In the genomic region with DNA sequence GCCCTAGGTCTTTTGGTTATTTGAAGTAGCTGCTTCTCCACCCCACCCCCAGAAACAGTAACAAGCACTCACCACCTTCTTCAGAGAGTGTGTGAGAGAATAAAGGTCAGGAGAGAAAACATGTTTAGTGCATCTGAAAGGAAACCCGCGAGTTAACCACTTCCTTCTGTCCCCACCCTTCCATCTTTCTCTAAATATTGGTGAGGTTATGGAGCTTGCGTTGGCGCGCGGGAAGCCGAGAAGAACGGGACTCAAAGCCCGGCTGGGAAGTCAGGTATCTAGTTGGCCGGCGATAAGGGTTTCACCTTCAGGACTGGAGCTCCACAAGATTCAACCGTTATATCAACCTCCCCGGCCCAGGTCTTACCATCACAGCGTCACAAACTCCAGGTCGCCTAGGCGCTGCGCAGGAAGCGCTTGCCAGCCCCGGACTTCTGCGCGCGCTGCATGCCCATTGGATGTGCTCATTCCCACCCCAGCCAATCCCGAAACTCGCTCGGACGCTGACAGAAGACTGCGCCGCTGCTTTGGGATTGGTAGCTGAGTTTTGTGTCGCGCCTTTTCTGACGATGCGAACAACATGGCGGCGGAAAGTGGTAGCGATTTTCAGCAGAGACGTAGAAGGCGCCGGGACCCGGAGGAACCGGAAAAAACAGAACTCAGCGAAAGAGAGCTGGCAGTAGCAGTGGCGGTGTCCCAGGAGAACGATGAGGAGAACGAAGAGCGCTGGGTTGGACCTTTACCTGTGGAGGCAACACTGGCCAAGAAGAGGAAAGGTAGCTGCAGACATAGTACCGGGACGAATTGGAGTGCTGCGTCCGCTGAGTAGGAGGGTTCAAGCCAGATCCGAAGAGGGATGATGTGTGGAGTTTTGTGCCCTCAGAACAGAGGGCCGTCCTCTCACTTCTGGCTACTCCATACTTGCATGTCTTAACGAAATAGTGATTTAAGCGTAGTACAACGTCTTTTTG, we compare ENCODE assay signal across 1 cellular context.
TF ChIP-seq lines count a peak whose summit lies in the region.

A gene with protein sequence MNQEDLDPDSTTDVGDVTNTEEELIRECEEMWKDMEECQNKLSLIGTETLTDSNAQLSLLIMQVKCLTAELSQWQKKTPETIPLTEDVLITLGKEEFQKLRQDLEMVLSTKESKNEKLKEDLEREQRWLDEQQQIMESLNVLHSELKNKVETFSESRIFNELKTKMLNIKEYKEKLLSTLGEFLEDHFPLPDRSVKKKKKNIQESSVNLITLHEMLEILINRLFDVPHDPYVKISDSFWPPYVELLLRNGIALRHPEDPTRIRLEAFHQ (minus strand): TSS at position 438 of the 971 bp plus-strand sequence. CDS start 8,261 bp downstream, outside the sequence.
A gene (plus strand): TSS at position 566 of the 971 bp plus-strand sequence. CDS start 15 bp downstream, at position 581.

TF ChIP-seq in HEK293, 187 proteins besides CTCF, POLR2A, EP300 and RAD21 (continued from another document):
- TF ChIP-seq, protein P1, sequence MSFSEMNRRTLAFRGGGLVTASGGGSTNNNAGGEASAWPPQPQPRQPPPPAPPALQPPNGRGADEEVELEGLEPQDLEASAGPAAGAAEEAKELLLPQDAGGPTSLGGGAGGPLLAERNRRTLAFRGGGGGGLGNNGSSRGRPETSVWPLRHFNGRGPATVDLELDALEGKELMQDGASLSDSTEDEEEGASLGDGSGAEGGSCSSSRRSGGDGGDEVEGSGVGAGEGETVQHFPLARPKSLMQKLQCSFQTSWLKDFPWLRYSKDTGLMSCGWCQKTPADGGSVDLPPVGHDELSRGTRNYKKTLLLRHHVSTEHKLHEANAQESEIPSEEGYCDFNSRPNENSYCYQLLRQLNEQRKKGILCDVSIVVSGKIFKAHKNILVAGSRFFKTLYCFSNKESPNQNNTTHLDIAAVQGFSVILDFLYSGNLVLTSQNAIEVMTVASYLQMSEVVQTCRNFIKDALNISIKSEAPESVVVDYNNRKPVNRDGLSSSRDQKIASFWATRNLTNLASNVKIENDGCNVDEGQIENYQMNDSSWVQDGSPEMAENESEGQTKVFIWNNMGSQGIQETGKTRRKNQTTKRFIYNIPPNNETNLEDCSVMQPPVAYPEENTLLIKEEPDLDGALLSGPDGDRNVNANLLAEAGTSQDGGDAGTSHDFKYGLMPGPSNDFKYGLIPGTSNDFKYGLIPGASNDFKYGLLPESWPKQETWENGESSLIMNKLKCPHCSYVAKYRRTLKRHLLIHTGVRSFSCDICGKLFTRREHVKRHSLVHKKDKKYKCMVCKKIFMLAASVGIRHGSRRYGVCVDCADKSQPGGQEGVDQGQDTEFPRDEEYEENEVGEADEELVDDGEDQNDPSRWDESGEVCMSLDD (tag by site-specific recombination; IDR thresholded peaks at IDR 0.05) = no peak
- TF ChIP-seq ZNF776 (tag by site-specific recombination; IDR thresholded peaks at IDR 0.05; ENCODE audit: borderline replicate concordance) (no peak), ZNF311 (tag by site-specific recombination; IDR thresholded peaks at IDR 0.05; ENCODE audit: borderline replicate concordance) (no peak), SP3 (tag by site-specific recombination; IDR thresholded peaks at IDR 0.05) (peak; percentile 62; the same call in 1 of the 2 replicates), ZNF621 (tag by site-specific recombination; IDR thresholded peaks at IDR 0.05) (no peak), TRIM28 (IDR thresholded peaks at IDR 0.05; ENCODE audit: borderline replicate concordance, low read length) (peak; percentile 87; the same call in 1 of the 2 replicates), ZNF561 (tag by site-specific recombination; IDR thresholded peaks at IDR 0.05; ENCODE audit: borderline replicate concordance) (no peak), ZNF521 (tag by site-specific recombination; IDR thresholded peaks at IDR 0.05) (no peak), ZNF335 (tag by site-specific recombination; conservative IDR thresholded peaks at IDR 0.05) (peak; percentile 75), ZNF544 (tag by site-specific recombination; IDR thresholded peaks at IDR 0.05) (no peak), GLIS2 (tag by site-specific recombination; IDR thresholded peaks at IDR 0.05) (no peak), ZNF24 (tag by site-specific recombination; IDR thresholded peaks at IDR 0.05) (peak; percentile 68; the same call in 1 of the 2 replicates), OSR2 (tag by site-specific recombination; IDR thresholded peaks at IDR 0.05) (0 out of 2 replicates have a peak, but pooled peaks have one; percentile 51), ZNF114 (tag by site-specific recombination; IDR thresholded peaks at IDR 0.05) (no peak), ZNF221 (tag by site-specific recombination; IDR thresholded peaks at IDR 0.05; ENCODE audit: borderline replicate concordance) (no peak), ZNF560 (tag by site-specific recombination; IDR thresholded peaks at IDR 0.05; ENCODE audit: borderline replicate concordance) (no peak), ZBTB17 (tag by site-specific recombination; IDR thresholded peaks at IDR 0.05) (peak; percentile 85), REPIN1 (tag by site-specific recombination; IDR thresholded peaks at IDR 0.05; ENCODE audit: low read depth) (no peak), ZBTB21 (tag by site-specific recombination; IDR thresholded peaks at IDR 0.05) (no peak; the same call in 1 of the 2 replicates), ZNF302 (tag by site-specific recombination; IDR thresholded peaks at IDR 0.05; ENCODE audit: low read depth) (no peak), ZBTB8A (tag by site-specific recombination; IDR thresholded peaks at IDR 0.05) (no peak), ZNF654 (tag by site-specific recombination; IDR thresholded peaks at IDR 0.05; ENCODE audit: low read depth) (no peak), SETDB1 (IDR thresholded peaks at IDR 0.05; ENCODE audit: insufficient read length, low read length) (no peak), ZNF548 (tag by site-specific recombination; IDR thresholded peaks at IDR 0.05) (no peak), IKZF3 (tag by site-specific recombination; IDR thresholded peaks at IDR 0.05) (no peak), KLF7 (tag by site-specific recombination; IDR thresholded peaks at IDR 0.05; ENCODE audit: borderline replicate concordance) (no peak), ZNF202 (tag by site-specific recombination; IDR thresholded peaks at IDR 0.05; ENCODE audit: borderline replicate concordance) (no peak), ZNF660 (tag by site-specific recombination; IDR thresholded peaks at IDR 0.05) (peak; percentile 31)
- TF ChIP-seq, protein P2, sequence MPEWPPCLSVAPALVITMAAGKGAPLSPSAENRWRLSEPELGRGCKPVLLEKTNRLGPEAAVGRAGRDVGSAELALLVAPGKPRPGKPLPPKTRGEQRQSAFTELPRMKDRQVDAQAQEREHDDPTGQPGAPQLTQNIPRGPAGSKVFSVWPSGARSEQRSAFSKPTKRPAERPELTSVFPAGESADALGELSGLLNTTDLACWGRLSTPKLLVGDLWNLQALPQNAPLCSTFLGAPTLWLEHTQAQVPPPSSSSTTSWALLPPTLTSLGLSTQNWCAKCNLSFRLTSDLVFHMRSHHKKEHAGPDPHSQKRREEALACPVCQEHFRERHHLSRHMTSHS (tag by site-specific recombination; IDR thresholded peaks at IDR 0.05) = no peak
- TF ChIP-seq, protein P3, sequence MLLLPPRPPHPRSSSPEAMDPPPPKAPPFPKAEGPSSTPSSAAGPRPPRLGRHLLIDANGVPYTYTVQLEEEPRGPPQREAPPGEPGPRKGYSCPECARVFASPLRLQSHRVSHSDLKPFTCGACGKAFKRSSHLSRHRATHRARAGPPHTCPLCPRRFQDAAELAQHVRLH (tag by site-specific recombination; IDR thresholded peaks at IDR 0.05) = no peak; the same call in 1 of the 2 replicates
- TF ChIP-seq, protein P4, sequence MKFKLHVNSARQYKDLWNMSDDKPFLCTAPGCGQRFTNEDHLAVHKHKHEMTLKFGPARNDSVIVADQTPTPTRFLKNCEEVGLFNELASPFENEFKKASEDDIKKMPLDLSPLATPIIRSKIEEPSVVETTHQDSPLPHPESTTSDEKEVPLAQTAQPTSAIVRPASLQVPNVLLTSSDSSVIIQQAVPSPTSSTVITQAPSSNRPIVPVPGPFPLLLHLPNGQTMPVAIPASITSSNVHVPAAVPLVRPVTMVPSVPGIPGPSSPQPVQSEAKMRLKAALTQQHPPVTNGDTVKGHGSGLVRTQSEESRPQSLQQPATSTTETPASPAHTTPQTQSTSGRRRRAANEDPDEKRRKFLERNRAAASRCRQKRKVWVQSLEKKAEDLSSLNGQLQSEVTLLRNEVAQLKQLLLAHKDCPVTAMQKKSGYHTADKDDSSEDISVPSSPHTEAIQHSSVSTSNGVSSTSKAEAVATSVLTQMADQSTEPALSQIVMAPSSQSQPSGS (tag by site-specific recombination; IDR thresholded peaks at IDR 0.05; ENCODE audit: low read depth) = no peak
- TF ChIP-seq, protein P5, sequence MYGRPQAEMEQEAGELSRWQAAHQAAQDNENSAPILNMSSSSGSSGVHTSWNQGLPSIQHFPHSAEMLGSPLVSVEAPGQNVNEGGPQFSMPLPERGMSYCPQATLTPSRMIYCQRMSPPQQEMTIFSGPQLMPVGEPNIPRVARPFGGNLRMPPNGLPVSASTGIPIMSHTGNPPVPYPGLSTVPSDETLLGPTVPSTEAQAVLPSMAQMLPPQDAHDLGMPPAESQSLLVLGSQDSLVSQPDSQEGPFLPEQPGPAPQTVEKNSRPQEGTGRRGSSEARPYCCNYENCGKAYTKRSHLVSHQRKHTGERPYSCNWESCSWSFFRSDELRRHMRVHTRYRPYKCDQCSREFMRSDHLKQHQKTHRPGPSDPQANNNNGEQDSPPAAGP (tag by site-specific recombination; IDR thresholded peaks at IDR 0.05) = peak; percentile 46; the same call in 1 of the 2 replicates
